Comparison of ENCODE assay signal across 18 cellular contexts in the genomic region with DNA sequence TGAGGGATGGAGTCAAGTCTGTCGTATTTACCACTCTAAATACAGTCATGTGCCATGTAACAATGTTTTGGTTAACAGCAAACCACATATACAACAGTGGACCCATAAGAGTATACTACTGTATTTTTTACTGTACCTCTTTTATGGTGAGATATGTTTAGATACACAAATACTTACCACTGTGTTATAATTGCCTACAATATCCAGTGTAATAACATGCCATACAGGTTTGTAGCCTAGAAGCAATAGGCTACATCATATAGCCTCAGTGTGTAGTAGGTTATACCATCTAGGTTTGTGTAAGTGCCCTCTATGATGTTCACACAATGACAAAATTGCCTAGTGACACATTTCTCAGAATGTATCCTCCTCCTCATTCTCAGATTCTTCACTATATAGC.
A peak's percentile ranks its signal among the peaks of the same experiment; 100 is the strongest.
DNase-seq lines count a peak whose midpoint lies in the region; ATAC-seq, FAIRE-seq and TF ChIP-seq lines count a peak whose summit lies in the region.
"Had no signal": no experiment of that assay in that cellular context is flagged by ENCODE, and none has a peak within 500 bp of the region (broad histone marks: within the 10 kb centered on the region; RNA-seq: fewer than 3 reads in every experiment).

No MANE protein-coding gene starts in this region.

- no peak overlapping the region for H3K27ac ChIP-seq in pancreas
- H3K27ac ChIP-seq: GM23248, HL-60 had no signal

- intact Hi-C loops in activated CD4-positive, alpha-beta memory T cell treated with anti-CD3 and anti-CD28 coated beads for 36 hours (cut with micrococcal nuclease) = no loop called here
- intact Hi-C loops in pancreas (cut with DNase I) = no loop called here

- no peaks in the 10 kb centered on the region for H3K27me3 Mint-ChIP-seq in activated CD4-positive, alpha-beta memory T cell treated with anti-CD3 and anti-CD28 coated beads for 36 hours
- no peaks in the 10 kb centered on the region for H3K27me3 Mint-ChIP-seq in activated CD4-positive, alpha-beta memory T cell treated with anti-CD3 and anti-CD28 coated beads, Interleukin-2, amount 10 ng/mL, durations not matched to agents 7 days and 5 days
- H3K27me3 Mint-ChIP-seq in immature natural killer cell (ENCODE audit: low read depth in 3 of 3) = peaks cover 0 to 3% (median 0%) of the 10 kb centered on the region in 3 donors
- H3K27me3 Mint-ChIP-seq: CD4-positive, CD25-positive, alpha-beta regulatory T cell had no signal

- H3K4me1 Mint-ChIP-seq in activated CD4-positive, alpha-beta memory T cell treated with anti-CD3 and anti-CD28 coated beads for 36 hours (ENCODE audit: low read depth) = peaks cover 55% of the 10 kb centered on the region
- peaks cover 40% of the 10 kb centered on the region for H3K4me1 Mint-ChIP-seq in activated CD4-positive, alpha-beta memory T cell treated with anti-CD3 and anti-CD28 coated beads, Interleukin-2, amount 10 ng/mL, durations not matched to agents 7 days and 5 days
- H3K4me1 Mint-ChIP-seq in immature natural killer cell = peaks cover 66 to 73% of the 10 kb centered on the region in 2 donors

- no peak overlapping the region for H3K4me3 Mint-ChIP-seq in activated CD4-positive, alpha-beta memory T cell treated with anti-CD3 and anti-CD28 coated beads for 36 hours
- H3K4me3 Mint-ChIP-seq in activated CD4-positive, alpha-beta memory T cell treated with anti-CD3 and anti-CD28 coated beads, Interleukin-2, amount 10 ng/mL, durations not matched to agents 7 days and 5 days = no peak overlapping the region
- H3K4me3 Mint-ChIP-seq in immature natural killer cell = peak overlapping the region in 1 of 5 donors; percentile 6
- H3K4me3 Mint-ChIP-seq: CD4-positive, CD25-positive, alpha-beta regulatory T cell had no signal

- H3K9me3 ChIP-seq in pancreas = no peaks in the 10 kb centered on the region

- H3K4me1 ChIP-seq in pancreas = peaks cover 0 to 4% (median 4%) of the 10 kb centered on the region in 3 donors

- CTCF ChIA-PET in activated CD4-positive, alpha-beta memory T cell treated with anti-CD3 and anti-CD28 coated beads for 36 hours (lab: Charles Lee) = interaction anchor here (1.7 kb wide), 1 partner anchor 59 kb away, joined by 6 read pairs; no protein-coding TSS in a partner anchor
- CTCF ChIA-PET in activated CD4-positive, alpha-beta memory T cell treated with anti-CD3 and anti-CD28 coated beads, Interleukin-2, amount 10 ng/mL, durations not matched to agents 7 days and 5 days (lab: Charles Lee) = interaction anchor here (1.3 kb wide), 1 partner anchor 13 kb away, joined by 6 read pairs; no protein-coding TSS in a partner anchor

- POLR2A ChIA-PET in activated CD4-positive, alpha-beta memory T cell treated with anti-CD3 and anti-CD28 coated beads for 36 hours (lab: Charles Lee) = interaction anchor here (2.5 kb wide), 1 partner anchor 59 kb away, joined by 11 read pairs; no protein-coding TSS in a partner anchor
- POLR2A ChIA-PET in activated CD4-positive, alpha-beta memory T cell treated with anti-CD3 and anti-CD28 coated beads, Interleukin-2, amount 10 ng/mL, durations not matched to agents 7 days and 5 days (lab: Charles Lee) = no interaction called here

- no peak for DNase-seq in activated CD4-positive, alpha-beta memory T cell treated with anti-CD3 and anti-CD28 coated beads for 36 hours
- no peak for DNase-seq in activated CD4-positive, alpha-beta memory T cell treated with anti-CD3 and anti-CD28 coated beads, Interleukin-2, amount 10 ng/mL, durations not matched to agents 7 days and 5 days
- no peak for DNase-seq in activated naive CD4-positive, alpha-beta T cell treated with anti-CD3 and anti-CD28 coated beads, Interleukin-2, amount 50 U/mL, for 72 hours (ENCODE audit: low spot score in 2 of 2)
- no peak for DNase-seq in activated naive CD4-positive, alpha-beta T cell (lab: John Stamatoyannopoulos, UW)
- DNase-seq in immature natural killer cell (no peak), pancreas (no peak)
- DNase-seq in stimulated activated CD4-positive, alpha-beta T cell treated with anti-CD3 and anti-CD28 coated beads, Interleukin-4, amount 100 ng/mL, for 4 hours = no peak
- DNase-seq: 8988T; CD4-positive, CD25-positive, alpha-beta regulatory T cell; DMS53; GM23248 had no signal

- WGBS in pancreas, 2 donors = 89 to 90% methylated on average over 1 of the region's 1 CpG

- ATAC-seq in activated naive CD4-positive, alpha-beta T cell treated with anti-CD3 and anti-CD28 coated beads, Interleukin-2, amount 50 U/mL, for 72 hours = peak; percentile 1 to 12
- ATAC-seq in pancreas (no peak), HG03175 (IDR thresholded peaks at IDR 0.05; ENCODE audit: unreplicated experiment) (no peak)
- ATAC-seq: HCT116 had no signal

- no peak for TF ChIP-seq CTCF in pancreas (IDR thresholded peaks at IDR 0.05)

- peak overlapping the region; percentile 56 for H3K27ac Mint-ChIP-seq in activated CD4-positive, alpha-beta memory T cell treated with anti-CD3 and anti-CD28 coated beads for 36 hours
- H3K27ac Mint-ChIP-seq in activated CD4-positive, alpha-beta memory T cell treated with anti-CD3 and anti-CD28 coated beads, Interleukin-2, amount 10 ng/mL, durations not matched to agents 7 days and 5 days = no peak overlapping the region
- peak overlapping the region; percentile 79 for H3K27ac Mint-ChIP-seq in activated naive CD4-positive, alpha-beta T cell treated with anti-CD3 and anti-CD28 coated beads, Interleukin-2, amount 50 U/mL, for 72 hours
- H3K27ac Mint-ChIP-seq in immature natural killer cell = peak overlapping the region in 5 of 6 donors; percentile 9 to 78 (median 30)

- H3K36me3 ChIP-seq in pancreas = no peaks in the 10 kb centered on the region
- H3K36me3 ChIP-seq: BLaER1 treated with 17β-estradiol and CSF1 and Interleukin-3, amounts not matched to agents 10 nM and 100 nM had no signal

- no peak overlapping the region for H3K4me3 ChIP-seq in pancreas
- H3K4me3 ChIP-seq: BLaER1 treated with 17β-estradiol and CSF1 and Interleukin-3, amounts not matched to agents 10 nM and 100 nM; GM23248 had no signal

- FAIRE-seq in pancreas (lab: Jason Lieb, UNC) = peak; percentile 66
- FAIRE-seq: G401.6, GM12891, H54 had no signal

- H3K36me3 Mint-ChIP-seq in activated CD4-positive, alpha-beta memory T cell treated with anti-CD3 and anti-CD28 coated beads for 36 hours = peaks cover 14% of the 10 kb centered on the region
- peaks cover 31% of the 10 kb centered on the region for H3K36me3 Mint-ChIP-seq in activated CD4-positive, alpha-beta memory T cell treated with anti-CD3 and anti-CD28 coated beads, Interleukin-2, amount 10 ng/mL, durations not matched to agents 7 days and 5 days (ENCODE audit: low read depth)
- H3K36me3 Mint-ChIP-seq in activated naive CD4-positive, alpha-beta T cell treated with anti-CD3 and anti-CD28 coated beads, Interleukin-2, amount 50 U/mL, for 72 hours = peaks cover 29 to 58% of the 10 kb centered on the region in 2 donors
- no peaks in the 10 kb centered on the region for H3K36me3 Mint-ChIP-seq in immature natural killer cell

- H3K9me3 Mint-ChIP-seq in activated CD4-positive, alpha-beta memory T cell treated with anti-CD3 and anti-CD28 coated beads for 36 hours = peaks cover 17% of the 10 kb centered on the region
- H3K9me3 Mint-ChIP-seq in activated CD4-positive, alpha-beta memory T cell treated with anti-CD3 and anti-CD28 coated beads, Interleukin-2, amount 10 ng/mL, durations not matched to agents 7 days and 5 days = peaks cover 26% of the 10 kb centered on the region
- peaks cover 30 to 38% of the 10 kb centered on the region in 2 donors for H3K9me3 Mint-ChIP-seq in activated naive CD4-positive, alpha-beta T cell treated with anti-CD3 and anti-CD28 coated beads, Interleukin-2, amount 50 U/mL, for 72 hours
- no peaks in the 10 kb centered on the region for H3K9me3 Mint-ChIP-seq in immature natural killer cell

- no peaks in the 10 kb centered on the region for H3K27me3 ChIP-seq in pancreas
- H3K27me3 ChIP-seq: BLaER1 treated with 17β-estradiol and CSF1 and Interleukin-3, amounts not matched to agents 10 nM and 100 nM had no signal

Comparison
In these comparisons a context has a peak if more than half of its experiments do, and no peak if none do; other contexts are left out.
1. ATAC-seq: peak in activated naive CD4-positive, alpha-beta T cell treated with anti-CD3 and anti-CD28 coated beads, Interleukin-2, amount 50 U/mL, for 72 hours (2 of 2); none in pancreas (0 of 4) and HG03175 (single experiment).